ENCODE assay signal across 21 cellular contexts in the genomic region with DNA sequence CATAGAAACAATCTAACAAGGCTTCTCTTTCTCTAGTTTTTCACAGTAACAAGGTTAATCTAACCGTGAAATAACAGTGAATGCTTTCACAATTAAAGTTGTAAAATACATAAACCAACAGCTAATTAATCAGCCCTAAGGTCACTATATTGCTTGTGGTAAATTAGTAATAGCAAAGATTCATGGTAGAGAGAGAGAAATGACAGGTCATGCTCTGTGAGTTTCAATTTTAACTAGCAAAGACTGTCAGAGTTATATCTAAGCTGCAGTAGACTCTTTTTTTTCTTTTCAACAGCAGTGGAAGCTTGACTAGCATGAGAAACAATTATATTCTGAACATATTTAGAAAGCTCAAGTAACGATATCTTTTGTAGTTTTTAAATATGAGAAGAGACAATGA.
A peak's percentile ranks its signal among the peaks of the same experiment; 100 is the strongest.
DNase-seq lines count a peak whose midpoint lies in the region; ATAC-seq and TF ChIP-seq lines count a peak whose summit lies in the region.
"Had no signal": no experiment of that assay in that cellular context is flagged by ENCODE, and none has a peak within 500 bp of the region (broad histone marks: within the 10 kb centered on the region; RNA-seq: fewer than 3 reads in every experiment).

No MANE protein-coding gene starts in this region.

- peak overlapping the region in 1 of 2 experiments; percentile 64; a peak in 2 of 4 replicates for H3K27ac ChIP-seq in SK-N-SH (ENCODE audit: low read depth in 2 of 2, low read length in 1 of 2)

- H3K27ac Mint-ChIP-seq in mesothelial cell of epicardium: peak overlapping the region; percentile 9
- H3K27ac Mint-ChIP-seq: B cell had no signal

- H3K4me1 ChIP-seq in SK-N-SH (ENCODE audit: control insufficient read depth in 1 of 2, insufficient read depth in 2 of 2, low read depth in 1 of 2, low read length in 1 of 2) (peaks cover 0 to 10% of the 10 kb centered on the region in 2 experiments; a peak in 1 of 4 replicates), adipocyte (ENCODE audit: control insufficient read depth, insufficient read depth, low read length) (peaks cover 4% of the 10 kb centered on the region)
- H3K4me1 ChIP-seq: HAP-1 had no signal

- TF ChIP-seq RAD21 in SK-N-SH (IDR thresholded peaks at IDR 0.05; ENCODE audit: low read length): no peak

- H3K79me2 ChIP-seq in SK-N-SH (ENCODE audit: insufficient read depth): no peaks in the 10 kb centered on the region

- H3K9me3 Mint-ChIP-seq in mesothelial cell of epicardium: peaks cover 3% of the 10 kb centered on the region

- 66% methylated on average over 2 of the region's 2 CpGs for WGBS in SK-N-SH (ENCODE audit: low lambda C conversion rate)

- no peak overlapping the region for H3K4me2 ChIP-seq in SK-N-SH

- H3K9ac ChIP-seq in SK-N-SH (no peak overlapping the region), adipocyte (ENCODE audit: low read length) (peak overlapping the region; percentile 39)

- H3K4me3 Mint-ChIP-seq in mesothelial cell of epicardium: no peak overlapping the region
- H3K4me3 Mint-ChIP-seq: B cell had no signal

- ATAC-seq in SK-N-SH treated with all-trans-retinoic acid at 6 μM for 48 hours: no peak
- no peak for ATAC-seq in GM18498 (IDR thresholded peaks at IDR 0.05; ENCODE audit: unreplicated experiment)
- no peak for ATAC-seq in GM21619 (IDR thresholded peaks at IDR 0.05; ENCODE audit: unreplicated experiment)

- H3K9me2 ChIP-seq in SK-N-SH: no peaks in the 10 kb centered on the region

- no peak for TF ChIP-seq CTCF in SK-N-SH (IDR thresholded peaks at IDR 0.05)
- TF ChIP-seq CTCF in mesothelial cell of epicardium (IDR thresholded peaks at IDR 0.05; ENCODE audit: unreplicated experiment): no peak

- H4K20me1 ChIP-seq in SK-N-SH (ENCODE audit: insufficient read depth): no peaks in the 10 kb centered on the region

- no peaks in the 10 kb centered on the region for H3K36me3 Mint-ChIP-seq in mesothelial cell of epicardium

- H3K36me3 ChIP-seq in SK-N-SH (replicated peaks in 1 of 2; ENCODE audit: control insufficient read depth in 1 of 2, insufficient read depth in 2 of 2, low read length in 1 of 2) (no peaks in the 10 kb centered on the region), adipocyte (ENCODE audit: control insufficient read depth, insufficient read depth, low read length, severe bottlenecking) (no peaks in the 10 kb centered on the region)
- H3K36me3 ChIP-seq: HAP-1 had no signal

- H3F3A ChIP-seq in SK-N-SH (replicated peaks; ENCODE audit: insufficient read depth): no peaks in the 10 kb centered on the region

- CTCF ChIA-PET in SK-N-SH (lab: Yijun Ruan, JAX): interaction anchor here (1.3 kb wide), 1 partner anchor 14 kb away, joined by 4 read pairs; no protein-coding TSS in a partner anchor

- no peaks in the 10 kb centered on the region for H3K9me3 ChIP-seq in SK-N-SH
- H3K9me3 ChIP-seq in adipocyte (ENCODE audit: control insufficient read depth, low read length): no peaks in the 10 kb centered on the region
- H3K9me3 ChIP-seq: HAP-1 had no signal

- no peaks in the 10 kb centered on the region for H3K27me3 Mint-ChIP-seq in mesothelial cell of epicardium (ENCODE audit: low read depth)
- H3K27me3 Mint-ChIP-seq: B cell had no signal

- no peak for DNase-seq in SK-N-SH
- no peak for DNase-seq in adipocyte (ENCODE audit: low read depth)
- no peak for DNase-seq in mesothelial cell of epicardium (ENCODE audit: low spot score in 2 of 2, unreplicated experiment in 2 of 2)
- no peak for DNase-seq in activated T-cell treated with anti-CD3 and anti-CD28 coated beads for 4 hours
- DNase-seq in MV-4-11 (lab: John Stamatoyannopoulos, UW): no peak
- DNase-seq: 8988T; COR-L47; GF-D8; IMR-90; NCI-H1092; NCI-H146; NCI-H2081; NCI-H2171 treated with DMSO at 0.1 percent for 48 hours; NCI-H446 treated with DMSO at 0.1 percent for 48 hours; NK-92 treated with Interleukin-12 subunit alpha and Interleukin-12 subunit beta, amount 100 ng/mL, for 24 hours; Right ventricle myocardium superior had no signal

- peaks cover 29% of the 10 kb centered on the region for H3K4me1 Mint-ChIP-seq in mesothelial cell of epicardium
- H3K4me1 Mint-ChIP-seq: B cell had no signal

- H3K4me3 ChIP-seq in SK-N-SH (ENCODE audit: low read depth in 2 of 2, low read length in 1 of 2) (no peak overlapping the region), adipocyte (ENCODE audit: low read length) (no peak overlapping the region)
- H3K4me3 ChIP-seq: HAP-1 had no signal

- POLR2A ChIA-PET in SK-N-SH (lab: Yijun Ruan, JAX): no interaction called here

- H3K27me3 ChIP-seq in SK-N-SH (ENCODE audit: insufficient read depth) (no peaks in the 10 kb centered on the region), adipocyte (replicated peaks; ENCODE audit: control insufficient read depth, insufficient read depth, low read length) (no peaks in the 10 kb centered on the region)

- no peak overlapping the region for H2AFZ ChIP-seq in SK-N-SH (ENCODE audit: low read depth)

- no peak for TF ChIP-seq EP300 in SK-N-SH (IDR thresholded peaks at IDR 0.05; ENCODE audit: borderline replicate concordance in 1 of 2, low read depth in 1 of 2, low read length in 1 of 2)

TF ChIP-seq in SK-N-SH treated with all-trans-retinoic acid at 6 μM for 48 hours, 23 proteins besides CTCF, POLR2A, EP300 and RAD21:
- TF ChIP-seq ZNF565 (CRISPR knock-in tag; conservative IDR thresholded peaks at IDR 0.05; ENCODE audit: low read depth) (no peak), ISL1 (CRISPR knock-in tag; IDR thresholded peaks at IDR 0.05) (peak; percentile 12; the same call in 1 of the 2 replicates)
TF ChIP-seq in SK-N-SH treated with all-trans-retinoic acid at 6 μM for 48 hours: peak in this region for 1.

TF ChIP-seq in SK-N-SH, 30 proteins besides CTCF, POLR2A, EP300 and RAD21:
- TF ChIP-seq MEF2A (IDR thresholded peaks at IDR 0.05; ENCODE audit: borderline replicate concordance, low read depth) (no peak), SMC3 (IDR thresholded peaks at IDR 0.05; ENCODE audit: low read depth, low read length) (no peak), RFX5 (IDR thresholded peaks at IDR 0.05; ENCODE audit: low read length) (no peak), NRF1 (IDR thresholded peaks at IDR 0.05; ENCODE audit: low read depth, low read length) (no peak), SIN3A (IDR thresholded peaks at IDR 0.05; ENCODE audit: borderline replicate concordance, low read depth, low read length) (no peak), TEAD4 (IDR thresholded peaks at IDR 0.05; ENCODE audit: borderline replicate concordance, insufficient read depth) (no peak), MXI1 (IDR thresholded peaks at IDR 0.05; ENCODE audit: low read depth, low read length) (no peak), EZH2phosphoT487 (IDR thresholded peaks at IDR 0.05; ENCODE audit: borderline replicate concordance, low read depth) (no peak), TAF1 (IDR thresholded peaks at IDR 0.05; ENCODE audit: borderline replicate concordance, low read depth, low read length) (no peak)
- TF ChIP-seq, protein P1, sequence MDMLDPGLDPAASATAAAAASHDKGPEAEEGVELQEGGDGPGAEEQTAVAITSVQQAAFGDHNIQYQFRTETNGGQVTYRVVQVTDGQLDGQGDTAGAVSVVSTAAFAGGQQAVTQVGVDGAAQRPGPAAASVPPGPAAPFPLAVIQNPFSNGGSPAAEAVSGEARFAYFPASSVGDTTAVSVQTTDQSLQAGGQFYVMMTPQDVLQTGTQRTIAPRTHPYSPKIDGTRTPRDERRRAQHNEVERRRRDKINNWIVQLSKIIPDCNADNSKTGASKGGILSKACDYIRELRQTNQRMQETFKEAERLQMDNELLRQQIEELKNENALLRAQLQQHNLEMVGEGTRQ (IDR thresholded peaks at IDR 0.05; ENCODE audit: borderline replicate concordance, low read depth, low read length): no peak
